ENCODE assay signal across 1 cellular context in the genomic region with DNA sequence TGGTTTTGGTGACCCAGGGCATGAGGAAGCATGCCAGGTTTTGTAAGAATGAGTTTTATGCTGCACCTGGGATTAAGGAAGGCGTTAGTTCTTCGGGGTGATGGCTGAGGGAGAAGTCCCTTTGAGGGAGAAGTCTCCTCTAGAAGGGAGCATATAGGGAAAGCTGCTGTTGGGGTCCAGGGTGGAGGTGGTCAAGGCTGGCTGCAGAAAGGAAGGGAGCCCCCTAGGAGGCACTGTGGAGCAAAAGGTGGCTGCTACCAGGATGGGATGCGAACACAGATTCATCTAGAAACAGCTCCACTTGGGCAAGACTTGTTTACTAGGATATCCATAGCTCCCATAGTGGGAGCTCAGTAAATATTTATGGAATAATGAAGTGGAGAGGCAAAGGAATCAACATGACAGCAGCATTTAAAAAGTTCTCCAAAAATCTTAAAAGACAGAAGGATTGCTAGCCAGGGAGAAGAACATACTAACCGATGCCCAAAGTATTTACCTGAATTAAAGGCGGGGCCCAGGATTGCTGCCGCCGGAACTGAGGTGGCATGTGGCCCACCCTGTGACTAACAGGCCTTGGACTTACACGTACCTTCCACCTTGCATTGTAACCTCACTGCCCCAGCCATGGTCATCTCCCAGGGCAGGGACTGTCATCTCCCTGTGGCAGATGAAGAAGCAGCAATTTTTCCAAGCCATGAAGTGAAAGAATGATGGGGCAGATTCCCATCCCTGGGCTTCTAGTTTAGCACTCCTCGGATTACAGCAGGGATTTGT.
TF ChIP-seq lines count a peak whose summit lies in the region.

No MANE protein-coding gene starts in this region.

TF ChIP-seq in IMR-90, 13 proteins besides CTCF, POLR2A, EP300 and RAD21 (continued from another document):
- TF ChIP-seq, protein P1, sequence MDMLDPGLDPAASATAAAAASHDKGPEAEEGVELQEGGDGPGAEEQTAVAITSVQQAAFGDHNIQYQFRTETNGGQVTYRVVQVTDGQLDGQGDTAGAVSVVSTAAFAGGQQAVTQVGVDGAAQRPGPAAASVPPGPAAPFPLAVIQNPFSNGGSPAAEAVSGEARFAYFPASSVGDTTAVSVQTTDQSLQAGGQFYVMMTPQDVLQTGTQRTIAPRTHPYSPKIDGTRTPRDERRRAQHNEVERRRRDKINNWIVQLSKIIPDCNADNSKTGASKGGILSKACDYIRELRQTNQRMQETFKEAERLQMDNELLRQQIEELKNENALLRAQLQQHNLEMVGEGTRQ (IDR thresholded peaks at IDR 0.05; ENCODE audit: low read depth, low read length) = no peak
